ENCODE assay signal across 1 cellular context in genomic region chr10:99732033-99732912, GRCh38.
TF ChIP-seq lines count a peak whose summit lies in the region.

Gene COX15 (minus strand): TSS chr10:99732127. CDS start chr10:99732049, 78 bp downstream.
Gene CUTC (plus strand): TSS chr10:99732234. CDS start chr10:99732349, 115 bp downstream.

TF ChIP-seq in HEK293, 187 proteins besides CTCF, POLR2A, EP300 and RAD21 (continued from another document and continues in another):
- peak; percentile 26; the same call in 1 of the 2 replicates for TF ChIP-seq PRDM10 (tag by site-specific recombination; IDR thresholded peaks at IDR 0.05)
- no peak for TF ChIP-seq ZNF157 (tag by site-specific recombination; IDR thresholded peaks at IDR 0.05)
- TF ChIP-seq ZNF114 (tag by site-specific recombination; IDR thresholded peaks at IDR 0.05) = no peak
- peak; percentile 88 for TF ChIP-seq EGR2 (tag by site-specific recombination; IDR thresholded peaks at IDR 0.05; ENCODE audit: low read depth)
- peak; percentile 23 for TF ChIP-seq ZNF501 (tag by site-specific recombination; IDR thresholded peaks at IDR 0.05)
- TF ChIP-seq SP2 (tag by site-specific recombination; IDR thresholded peaks at IDR 0.05) = peak; percentile 85
- 0 out of 2 replicates have a peak, but pooled peaks have one; percentile 55 for TF ChIP-seq KLF16 (tag by site-specific recombination; IDR thresholded peaks at IDR 0.05)
- TF ChIP-seq ZIC2 (tag by site-specific recombination; IDR thresholded peaks at IDR 0.05) = peak; percentile 46
- no peak for TF ChIP-seq ZNF596 (tag by site-specific recombination; IDR thresholded peaks at IDR 0.05)
- TF ChIP-seq SCRT2 (tag by site-specific recombination; IDR thresholded peaks at IDR 0.05) = peak; percentile 83
- TF ChIP-seq ZNF623 (tag by site-specific recombination; IDR thresholded peaks at IDR 0.05) = no peak
- TF ChIP-seq HIC1 (tag by site-specific recombination; IDR thresholded peaks at IDR 0.05) = peak; percentile 68
- TF ChIP-seq AEBP2 (tag by site-specific recombination; IDR thresholded peaks at IDR 0.05; ENCODE audit: borderline replicate concordance) = no peak
- no peak for TF ChIP-seq ZNF311 (tag by site-specific recombination; IDR thresholded peaks at IDR 0.05; ENCODE audit: borderline replicate concordance)
- TF ChIP-seq ZNF335 (tag by site-specific recombination; conservative IDR thresholded peaks at IDR 0.05) = peak; percentile 79; the same call in 1 of the 2 replicates
- no peak for TF ChIP-seq ZBTB44 (tag by site-specific recombination; IDR thresholded peaks at IDR 0.05)
- peak; percentile 78 for TF ChIP-seq ZBTB8A (tag by site-specific recombination; IDR thresholded peaks at IDR 0.05)
- peak; percentile 92 for TF ChIP-seq ZNF341 (tag by site-specific recombination; IDR thresholded peaks at IDR 0.05; ENCODE audit: low read depth)
- peak; percentile 89 for TF ChIP-seq ZNF76 (tag by site-specific recombination; IDR thresholded peaks at IDR 0.05; ENCODE audit: borderline replicate concordance, low read depth)
- peak; percentile 92 for TF ChIP-seq ZBTB20 (tag by site-specific recombination; IDR thresholded peaks at IDR 0.05)
- no peak for TF ChIP-seq ZNF654 (tag by site-specific recombination; IDR thresholded peaks at IDR 0.05; ENCODE audit: low read depth)
- TF ChIP-seq KLF1 (tag by site-specific recombination; IDR thresholded peaks at IDR 0.05) = peak; percentile 61; the same call in 1 of the 2 replicates
- TF ChIP-seq ZNF292 (tag by site-specific recombination; IDR thresholded peaks at IDR 0.05; ENCODE audit: borderline replicate concordance, low read depth) = no peak
- TF ChIP-seq KLF9 (tag by site-specific recombination; IDR thresholded peaks at IDR 0.05; ENCODE audit: low read depth) = peak; percentile 32; the same call in 1 of the 2 replicates
- TF ChIP-seq ZBTB11 (tag by site-specific recombination; conservative IDR thresholded peaks at IDR 0.05; ENCODE audit: low read depth) = peak; percentile 95
- peak; percentile 71 for TF ChIP-seq PATZ1 (tag by site-specific recombination; IDR thresholded peaks at IDR 0.05)
- peak; percentile 36; the same call in 1 of the 2 replicates for TF ChIP-seq ZNF280D (tag by site-specific recombination; IDR thresholded peaks at IDR 0.05)
- 0 out of 2 replicates have a peak, but pooled peaks have one; percentile 34 for TF ChIP-seq WT1 (tag by site-specific recombination; IDR thresholded peaks at IDR 0.05)
- no peak for TF ChIP-seq ZNF560 (tag by site-specific recombination; IDR thresholded peaks at IDR 0.05; ENCODE audit: borderline replicate concordance)
- TF ChIP-seq ZNF394 (tag by site-specific recombination; IDR thresholded peaks at IDR 0.05; ENCODE audit: borderline replicate concordance) = peak; percentile 19; the same call in 1 of the 2 replicates
- TF ChIP-seq ZBTB10 (tag by site-specific recombination; IDR thresholded peaks at IDR 0.05) = 0 out of 2 replicates have a peak, but pooled peaks have one; percentile 50
- no peak for TF ChIP-seq ZNF530 (tag by site-specific recombination; IDR thresholded peaks at IDR 0.05; ENCODE audit: low read depth)
